ENCODE assay signal across 9 cellular contexts in the genomic region with DNA sequence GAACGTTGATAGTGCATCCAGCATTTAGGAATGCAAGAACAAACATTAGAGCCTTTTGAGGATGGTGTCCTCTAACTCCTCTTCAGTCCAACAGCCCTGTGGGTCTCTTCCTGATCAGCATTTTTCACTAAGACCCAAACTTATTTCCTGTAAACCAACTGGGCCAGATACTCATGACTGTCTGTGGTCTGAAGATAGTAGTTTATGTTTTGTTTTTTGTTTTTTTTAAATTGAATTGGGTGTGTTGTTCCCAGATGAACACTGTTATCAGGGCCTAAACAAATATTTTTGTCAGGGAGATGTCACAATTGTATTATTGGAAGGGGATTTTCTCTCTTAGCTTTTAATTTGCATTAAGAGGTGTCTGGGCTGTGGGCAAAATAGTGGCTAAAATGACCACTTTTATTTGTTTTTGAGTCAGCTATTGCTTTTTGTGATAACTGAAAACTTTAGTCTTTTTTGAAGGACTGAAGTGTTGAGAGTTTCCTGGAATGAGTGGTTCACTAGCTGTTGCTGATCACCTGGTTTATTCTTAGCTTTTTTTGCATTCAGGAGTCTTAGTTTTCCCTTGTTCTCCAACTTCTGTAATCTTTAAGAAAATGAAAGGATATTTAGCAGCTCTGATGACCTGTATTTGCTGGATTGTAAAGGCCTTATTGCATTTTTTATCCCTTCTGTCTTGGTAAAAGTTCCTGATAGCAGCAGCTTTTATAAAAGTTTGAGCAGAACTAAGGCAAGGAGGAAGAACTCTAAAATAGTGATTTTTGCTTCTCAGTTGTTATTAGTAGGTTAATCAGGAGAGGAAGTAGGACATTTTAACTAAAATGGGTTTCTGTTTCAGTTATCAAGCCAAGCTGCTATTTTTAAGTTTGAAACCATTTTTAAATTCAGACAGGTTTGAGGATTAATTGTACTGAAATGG. TPM values are rescaled to one million over a fixed set of nuclear protein-coding genes. Genes with fewer than 3 reads are reported as not detected.
DNase-seq lines count a peak whose midpoint lies in the region; ATAC-seq and TF ChIP-seq lines count a peak whose summit lies in the region.
"Had no signal": no experiment of that assay in that cellular context is flagged by ENCODE, and none has a peak within 500 bp of the region (broad histone marks: within the 10 kb centered on the region; RNA-seq: fewer than 3 reads in every experiment).

No MANE protein-coding gene starts in this region.

- no peak overlapping the region for H2BK15ac ChIP-seq in neuronal stem cell (ENCODE audit: low read length)

- no peak overlapping the region for H3K14ac ChIP-seq in neuronal stem cell (ENCODE audit: low read length)

- H3K4me2 ChIP-seq in neuronal stem cell (ENCODE audit: insufficient read depth, low read length, poor library complexity, severe bottlenecking), result no peak overlapping the region

- 53 to 63% methylated on average over 1 of the region's 1 CpG for WGBS in sigmoid colon, 2 donors
- WGBS in neuronal stem cell (ENCODE audit: extremely low coverage in 2 of 2, insufficient read length in 2 of 2, insufficient replicate concordance in 1 of 2), 2 donors, result no CpG with 5 or more reads among the region's 1 CpG
- WGBS in prostate gland, result 54% methylated on average over 1 of the region's 1 CpG

- ATAC-seq in GM19043 (IDR thresholded peaks at IDR 0.05; ENCODE audit: low read depth, unreplicated experiment) (peak; percentile 57), HG02885 (IDR thresholded peaks at IDR 0.05; ENCODE audit: poor library complexity, unreplicated experiment) (peak; percentile 65)
- ATAC-seq in activated CD8-positive, alpha-beta T cell treated with anti-CD3 and anti-CD28 coated beads for 36 hours, result no peak
- ATAC-seq: Panc1 had no signal

- H3K36me3 ChIP-seq in sigmoid colon (no peaks in the 10 kb centered on the region), neuronal stem cell (replicated peaks in 1 of 2; ENCODE audit: control insufficient read depth in 2 of 2, insufficient read depth in 2 of 2, low read length in 2 of 2) (peaks cover 4 to 34% of the 10 kb centered on the region in 2 donors), prostate gland (no peaks in the 10 kb centered on the region)

- no peaks in the 10 kb centered on the region for H3K9me3 ChIP-seq in sigmoid colon
- peaks cover 0 to 27% of the 10 kb centered on the region in 2 donors for H3K9me3 ChIP-seq in neuronal stem cell (replicated peaks in 1 of 2; ENCODE audit: control insufficient read depth in 2 of 2, insufficient read depth in 1 of 2, low read depth in 1 of 2, low read length in 2 of 2)
- no peaks in the 10 kb centered on the region for H3K9me3 ChIP-seq in prostate gland

- no peaks in the 10 kb centered on the region for H3K27me3 ChIP-seq in sigmoid colon
- no peaks in the 10 kb centered on the region for H3K27me3 ChIP-seq in neuronal stem cell (ENCODE audit: control insufficient read depth in 3 of 3, insufficient read depth in 3 of 3, low read depth in 1 of 3, low read length in 3 of 3)
- H3K27me3 ChIP-seq in prostate gland (replicated peaks; ENCODE audit: insufficient read depth), result no peaks in the 10 kb centered on the region

- peaks cover 83% of the 10 kb centered on the region for H3K4me1 Mint-ChIP-seq in activated CD8-positive, alpha-beta T cell treated with anti-CD3 and anti-CD28 coated beads for 36 hours (ENCODE audit: low read depth)

- no peak overlapping the region for H2AK5ac ChIP-seq in neuronal stem cell (ENCODE audit: low read depth, low read length)

- H4K91ac ChIP-seq in neuronal stem cell (ENCODE audit: low read depth, low read length, poor library complexity), result no peak overlapping the region

- H3K27ac ChIP-seq in sigmoid colon (peak overlapping the region in 3 of 4 donors; percentile 7 to 44 (median 35)), neuronal stem cell (replicated peaks; ENCODE audit: low read length) (no peak overlapping the region), prostate gland (no peak overlapping the region)

- no peak overlapping the region for H2AFZ ChIP-seq in neuronal stem cell (ENCODE audit: low read length)

- H3K23ac ChIP-seq in neuronal stem cell (ENCODE audit: low read depth, low read length, poor library complexity), result no peak overlapping the region

- no peak overlapping the region for H3K18ac ChIP-seq in neuronal stem cell (ENCODE audit: low read length)

- H2BK5ac ChIP-seq in neuronal stem cell (ENCODE audit: low read length), result no peak overlapping the region

- H3K27ac Mint-ChIP-seq in activated CD8-positive, alpha-beta T cell treated with anti-CD3 and anti-CD28 coated beads for 36 hours, result peak overlapping the region; percentile 80

- TF ChIP-seq EP300 in sigmoid colon (IDR thresholded peaks at IDR 0.05), result no peak

- H3K4me1 ChIP-seq in sigmoid colon (peaks cover 0 to 47% (median 44%) of the 10 kb centered on the region in 4 donors), neuronal stem cell (ENCODE audit: control insufficient read depth in 2 of 2, insufficient read depth in 1 of 2, low read depth in 1 of 2, low read length in 2 of 2) (peaks cover 5 to 13% of the 10 kb centered on the region in 2 donors), prostate gland (replicated peaks) (no peaks in the 10 kb centered on the region)

- peaks cover 28% of the 10 kb centered on the region for H3K36me3 Mint-ChIP-seq in activated CD8-positive, alpha-beta T cell treated with anti-CD3 and anti-CD28 coated beads for 36 hours (ENCODE audit: low read depth)

- H3K79me1 ChIP-seq in neuronal stem cell (ENCODE audit: low read depth, low read length), result peaks cover under 1% of the 10 kb centered on the region

- no peak for TF ChIP-seq POLR2A in sigmoid colon (IDR thresholded peaks at IDR 0.05)
- TF ChIP-seq POLR2A in prostate gland (IDR thresholded peaks at IDR 0.05), result no peak

- intact Hi-C loops in activated CD8-positive, alpha-beta T cell treated with anti-CD3 and anti-CD28 coated beads for 36 hours (cut with micrococcal nuclease), result loop anchor here (10.0 kb wide), 2 partner anchors 290 to 360 kb away; a partner anchor contains a TSS
- intact Hi-C loops in sigmoid colon (cut with DNase I) (no loop called here), prostate gland (cut with DNase I) (loop anchor here (10.0 kb wide), 1 partner anchor 160 kb away; no protein-coding TSS in a partner anchor)

- H3K4me3 Mint-ChIP-seq in activated CD8-positive, alpha-beta T cell treated with anti-CD3 and anti-CD28 coated beads for 36 hours, result peak overlapping the region; percentile 33

- H3K4me3 ChIP-seq in sigmoid colon, result no peak overlapping the region
- H3K4me3 ChIP-seq in neuronal stem cell (ENCODE audit: low read length in 2 of 2), result no peak overlapping the region
- H3K4me3 ChIP-seq in prostate gland, result no peak overlapping the region

- no peaks in the 10 kb centered on the region for H3K27me3 Mint-ChIP-seq in activated CD8-positive, alpha-beta T cell treated with anti-CD3 and anti-CD28 coated beads for 36 hours

- CTCF ChIA-PET in activated CD8-positive, alpha-beta T cell treated with anti-CD3 and anti-CD28 coated beads for 36 hours (lab: Charles Lee), result interaction anchor here (1.4 kb wide), 1 partner anchor 359 kb away, joined by 3 read pairs; no protein-coding TSS in a partner anchor

- no peak for TF ChIP-seq CTCF in activated CD8-positive, alpha-beta T cell treated with anti-CD3 and anti-CD28 coated beads for 36 hours (IDR thresholded peaks at IDR 0.05)
- TF ChIP-seq CTCF in sigmoid colon (IDR thresholded peaks at IDR 0.05) (no peak), prostate gland (IDR thresholded peaks at IDR 0.05) (no peak)

- peak; percentile 27 for DNase-seq in activated CD8-positive, alpha-beta T cell treated with anti-CD3 and anti-CD28 coated beads for 36 hours
- no peak for DNase-seq in sigmoid colon
- no peak for DNase-seq in neuronal stem cell (ENCODE audit: low spot score)
- DNase-seq in prostate gland (ENCODE audit: low spot score), result no peak
- DNase-seq in T1000 (lab: John Stamatoyannopoulos, UW), result no peak
- DNase-seq in inferior parietal cortex (ENCODE audit: extremely low spot score), result no peak

- no peak overlapping the region for H2BK120ac ChIP-seq in neuronal stem cell (ENCODE audit: low read depth, low read length)

- H3K9me3 Mint-ChIP-seq in activated CD8-positive, alpha-beta T cell treated with anti-CD3 and anti-CD28 coated beads for 36 hours, result no peaks in the 10 kb centered on the region

- POLR2A ChIA-PET in activated CD8-positive, alpha-beta T cell treated with anti-CD3 and anti-CD28 coated beads for 36 hours (lab: Charles Lee), result interaction anchor here (1.5 kb wide), 1 partner anchor 16 kb away, joined by 5 read pairs; no protein-coding TSS in a partner anchor

- no peak overlapping the region for H3K9ac ChIP-seq in neuronal stem cell (ENCODE audit: low read depth, low read length, poor library complexity)

- no peak overlapping the region for H4K8ac ChIP-seq in neuronal stem cell (ENCODE audit: low read depth, low read length)

- no peak overlapping the region for H3K4ac ChIP-seq in neuronal stem cell (ENCODE audit: low read length)

- no peak overlapping the region for H2BK12ac ChIP-seq in neuronal stem cell (ENCODE audit: low read length)

RNA-seq across cellular contexts. Expression of a gene that starts 5.5 kb away (rescaled TPM):
- 10 to 100 TPM; 29.9 to 30.6 TPM for total RNA-seq in activated CD8-positive, alpha-beta T cell treated with anti-CD3 and anti-CD28 coated beads for 36 hours
- total RNA-seq in sigmoid colon (10 to 100 TPM; 40.2 to 58.4 (median 46.1) TPM), prostate gland (10 to 100 TPM; 29.6 to 36.2 TPM)
- 10 to 100 TPM in 2 of 3 donors, 1 to 10 TPM in 1; 3.6 to 23.7 (median 10.6) TPM for polyA plus RNA-seq in sigmoid colon
- 48.4 TPM for polyA plus RNA-seq in neuronal stem cell (2013, experiment 1 of 2)
- polyA plus RNA-seq in neuronal stem cell (2013, experiment 2 of 2), result 49.4 TPM

Comparison
In these comparisons a context has a peak if more than half of its experiments do, and no peak if none do; other contexts are left out.
1. H3K27ac ChIP-seq: peak in sigmoid colon (3 of 4); none in neuronal stem cell (single experiment) and prostate gland (0 of 2).